In the genomic region with DNA sequence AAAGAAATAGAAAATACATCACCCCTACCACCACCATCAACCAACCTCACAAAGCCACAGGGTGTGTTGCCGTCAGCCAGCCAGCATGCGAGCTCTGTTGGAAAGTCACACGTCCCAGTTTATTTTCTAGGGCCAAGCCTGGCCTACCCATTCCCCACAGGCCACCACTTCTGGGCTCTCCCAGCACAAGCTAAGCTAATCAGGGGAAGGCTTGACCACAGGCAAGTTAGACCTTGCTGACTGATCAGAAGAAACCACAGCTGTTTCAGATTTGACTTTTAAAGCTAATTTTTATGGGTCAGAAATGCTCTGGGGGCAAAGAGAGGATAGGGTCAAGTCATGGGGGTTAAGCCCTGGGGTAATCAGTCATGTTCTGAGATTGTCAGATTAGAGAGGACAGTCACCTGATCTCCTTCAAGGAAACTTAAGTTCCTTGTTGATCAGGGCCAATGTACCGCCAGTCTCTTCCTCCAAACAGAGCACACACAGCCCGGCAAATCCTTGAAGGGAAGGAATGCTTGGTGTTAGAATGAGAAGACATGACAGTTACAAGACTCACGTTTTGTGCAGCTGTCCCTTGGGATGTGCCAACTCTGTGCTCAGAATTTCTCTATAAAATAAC, we compare ENCODE assay signal across 10 cellular contexts. TPM values are rescaled to one million over a fixed set of nuclear protein-coding genes. Genes with fewer than 3 reads are reported as not detected.
DNase-seq lines count a peak whose midpoint lies in the region; ATAC-seq and TF ChIP-seq lines count a peak whose summit lies in the region.
"Had no signal": no experiment of that assay in that cellular context is flagged by ENCODE, and none has a peak within 500 bp of the region (broad histone marks: within the 10 kb centered on the region; RNA-seq: fewer than 3 reads in every experiment).

No MANE protein-coding gene starts in this region.

- peak; percentile 18 to 65 (median 64) for ATAC-seq in natural killer cell
- ATAC-seq in natural killer cell treated with Interleukin-12 subunit alpha and Interleukin-12 subunit beta and Interleukin-15 and Interleukin-18, amount 100 ng/mL, for 72 hours, result no peak
- peak; percentile 36 for ATAC-seq in HG03025 (IDR thresholded peaks at IDR 0.05; ENCODE audit: low FRiP score, unreplicated experiment)

- H3K9me3 Mint-ChIP-seq in natural killer cell, result no peaks in the 10 kb centered on the region
- no peaks in the 10 kb centered on the region for H3K9me3 Mint-ChIP-seq in natural killer cell treated with Interleukin-12 subunit alpha and Interleukin-12 subunit beta and Interleukin-15 and Interleukin-18, amount 100 ng/mL, for 72 hours
- H3K9me3 Mint-ChIP-seq in chondrocyte (ENCODE audit: low read depth), result peaks cover 3% of the 10 kb centered on the region
- no peaks in the 10 kb centered on the region for H3K9me3 Mint-ChIP-seq in immature natural killer cell
- H3K9me3 Mint-ChIP-seq: central memory CD8-positive, alpha-beta T cell had no signal

- no peak for TF ChIP-seq CTCF in natural killer cell (IDR thresholded peaks at IDR 0.05)
- TF ChIP-seq CTCF in chondrocyte (IDR thresholded peaks at IDR 0.05), result no peak

- H3K36me3 Mint-ChIP-seq in natural killer cell (no peaks in the 10 kb centered on the region), chondrocyte (ENCODE audit: low read depth) (no peaks in the 10 kb centered on the region), immature natural killer cell (peaks cover 0 to 12% (median 0%) of the 10 kb centered on the region in 3 donors)
- H3K36me3 Mint-ChIP-seq in natural killer cell treated with Interleukin-12 subunit alpha and Interleukin-12 subunit beta and Interleukin-15 and Interleukin-18, amount 100 ng/mL, for 72 hours, result no peaks in the 10 kb centered on the region

- H3K4me3 Mint-ChIP-seq in natural killer cell, result no peak overlapping the region
- no peak overlapping the region for H3K4me3 Mint-ChIP-seq in natural killer cell treated with Interleukin-12 subunit alpha and Interleukin-12 subunit beta and Interleukin-15 and Interleukin-18, amount 100 ng/mL, for 72 hours
- no peak overlapping the region for H3K4me3 Mint-ChIP-seq in chondrocyte (ENCODE audit: unreplicated experiment)
- no peak overlapping the region for H3K4me3 Mint-ChIP-seq in immature natural killer cell
- H3K4me3 Mint-ChIP-seq: central memory CD8-positive, alpha-beta T cell had no signal

- H3K27me3 Mint-ChIP-seq in natural killer cell (ENCODE audit: low read depth in 2 of 2), result peaks cover 0 to 4% of the 10 kb centered on the region in 2 donors
- H3K27me3 Mint-ChIP-seq in natural killer cell treated with Interleukin-12 subunit alpha and Interleukin-12 subunit beta and Interleukin-15 and Interleukin-18, amount 100 ng/mL, for 72 hours, result peaks cover 0 to 9% of the 10 kb centered on the region in 2 donors
- H3K27me3 Mint-ChIP-seq in chondrocyte (ENCODE audit: low read depth), result no peaks in the 10 kb centered on the region
- H3K27me3 Mint-ChIP-seq in immature natural killer cell (ENCODE audit: low read depth in 3 of 3), result peaks cover 0 to 12% (median 2%) of the 10 kb centered on the region in 3 donors

- DNase-seq in natural killer cell (no peak), chondrocyte (ENCODE audit: low spot score) (no peak), NCI-H345 treated with DMSO at 0.1 percent for 48 hours (lab: John Stamatoyannopoulos, UW; ENCODE audit: unreplicated experiment) (no peak), immature natural killer cell (no peak), hippocampal formation (lab: John Stamatoyannopoulos, UW) (no peak)
- no peak for DNase-seq in natural killer cell treated with Interleukin-12 subunit alpha and Interleukin-12 subunit beta and Interleukin-15 and Interleukin-18, amount 100 ng/mL, for 72 hours (ENCODE audit: low spot score)
- DNase-seq in stimulated activated CD4-positive, alpha-beta T cell treated with anti-CD3 and anti-CD28 coated beads, Interleukin-4, amount 100 ng/mL, for 24 hours, result no peak
- DNase-seq: GM23248 had no signal

- H3K27ac Mint-ChIP-seq in natural killer cell (no peak overlapping the region), chondrocyte (ENCODE audit: unreplicated experiment) (peak overlapping the region; percentile 70), immature natural killer cell (peak overlapping the region in 1 of 6 donors; percentile 63)
- no peak overlapping the region for H3K27ac Mint-ChIP-seq in natural killer cell treated with Interleukin-12 subunit alpha and Interleukin-12 subunit beta and Interleukin-15 and Interleukin-18, amount 100 ng/mL, for 72 hours

- H3K4me1 Mint-ChIP-seq in natural killer cell, result peaks cover 0 to 24% of the 10 kb centered on the region in 2 donors
- peaks cover 4 to 19% of the 10 kb centered on the region in 2 donors for H3K4me1 Mint-ChIP-seq in natural killer cell treated with Interleukin-12 subunit alpha and Interleukin-12 subunit beta and Interleukin-15 and Interleukin-18, amount 100 ng/mL, for 72 hours (ENCODE audit: low read depth in 2 of 2)
- H3K4me1 Mint-ChIP-seq in chondrocyte (ENCODE audit: low read depth), result peaks cover 83% of the 10 kb centered on the region
- H3K4me1 Mint-ChIP-seq in immature natural killer cell, result no peaks in the 10 kb centered on the region
- H3K4me1 Mint-ChIP-seq: central memory CD8-positive, alpha-beta T cell had no signal

- intact Hi-C loops in natural killer cell (cut with micrococcal nuclease), result loop anchor here (10.0 kb wide), 1 partner anchor 97 kb away; no protein-coding TSS in a partner anchor

RNA-seq across cellular contexts. Expression of gene SHB, which starts 7.6 kb away (rescaled TPM):
- total RNA-seq in natural killer cell (1 to 10 TPM; 2.7 to 7.1 (median 2.9) TPM), chondrocyte (19.6 to 25.1 TPM (median 23.8 TPM) in 3 replicates)
- total RNA-seq in natural killer cell treated with Interleukin-12 subunit alpha and Interleukin-12 subunit beta and Interleukin-15 and Interleukin-18, amount 100 ng/mL, for 72 hours, result 1 to 10 TPM in 1 of 2 donors, under 1 TPM in 1; 0.14 to 1.6 TPM
- under 1 TPM; 0.39 to 0.70 (median 0.57) TPM for polyA plus RNA-seq in immature natural killer cell

Comparison
In these comparisons a context has a peak if more than half of its experiments do, and no peak if none do; other contexts are left out.
1. ATAC-seq: peak in natural killer cell (3 of 3) and HG03025 (single experiment); none in natural killer cell treated with Interleukin-12 subunit alpha and Interleukin-12 subunit beta and Interleukin-15 and Interleukin-18, amount 100 ng/mL, for 72 hours (0 of 2).